ENCODE assay signal across 1 cellular context in the genomic region with DNA sequence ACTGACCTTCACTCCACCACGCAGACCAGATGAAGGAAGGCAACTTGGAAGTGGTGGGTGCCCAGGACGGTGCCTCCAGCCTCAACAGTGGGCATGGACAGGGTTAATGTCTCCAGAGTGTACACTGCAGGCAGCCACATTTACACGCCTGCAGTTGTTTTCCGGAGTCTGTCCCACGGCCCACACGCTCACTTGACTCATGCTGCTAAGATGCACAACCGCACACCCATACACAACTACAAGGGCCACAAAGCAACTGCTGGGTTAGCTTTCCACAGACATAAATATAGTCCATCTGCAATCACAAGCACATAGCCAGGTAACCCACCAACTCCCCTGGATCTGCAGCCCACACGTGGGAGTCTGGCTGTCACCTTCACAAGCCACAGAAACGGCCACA.
TF ChIP-seq lines count a peak whose summit lies in the region.

No MANE protein-coding gene starts in this region.

TF ChIP-seq in H1, 55 proteins besides CTCF, POLR2A, EP300 and RAD21:
- TF ChIP-seq RBBP5 (IDR thresholded peaks at IDR 0.05; ENCODE audit: borderline replicate concordance, low read depth, low read length) (no peak), TAF1 (IDR thresholded peaks at IDR 0.05; ENCODE audit: low read depth, low read length) (no peak), TAF7 (optimal IDR thresholded peaks at IDR 0.05; ENCODE audit: borderline replicate concordance, low read depth, low read length) (no peak), SP4 (IDR thresholded peaks at IDR 0.05; ENCODE audit: low read length) (no peak), TBP (IDR thresholded peaks at IDR 0.05; ENCODE audit: low read depth, low read length) (no peak)
